9 cellular contexts compared by ENCODE assay signal in the genomic region with DNA sequence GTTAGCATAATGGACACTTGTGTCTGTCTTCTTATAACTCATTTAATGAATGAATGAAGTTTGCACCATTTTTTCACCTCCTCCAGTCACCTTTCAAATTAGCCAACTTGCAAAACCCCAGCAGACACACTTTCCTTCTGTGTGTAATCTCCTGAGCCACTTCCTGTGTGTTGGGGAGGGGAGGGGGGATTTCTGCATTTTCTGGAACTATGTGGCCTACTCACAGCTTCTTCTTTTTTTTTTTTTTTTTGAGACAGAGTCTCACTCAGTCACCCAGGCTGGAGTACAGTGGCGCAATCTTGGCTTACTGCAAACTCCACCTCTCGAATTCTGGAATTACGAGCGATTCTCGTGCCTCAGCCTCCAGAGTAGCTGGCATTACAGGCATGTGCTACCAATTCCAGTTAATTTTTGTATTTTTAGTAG. TPM values are rescaled to one million over a fixed set of nuclear protein-coding genes. Genes with fewer than 3 reads are reported as not detected.
DNase-seq lines count a peak whose midpoint lies in the region; ATAC-seq and TF ChIP-seq lines count a peak whose summit lies in the region.
"Had no signal": no experiment of that assay in that cellular context is flagged by ENCODE, and none has a peak within 500 bp of the region (broad histone marks: within the 10 kb centered on the region; RNA-seq: fewer than 3 reads in every experiment).

No MANE protein-coding gene starts in this region.

- peaks cover 91 to 95% of the 10 kb centered on the region in 2 experiments for H3K4me1 ChIP-seq in neutrophil (ENCODE audit: control insufficient read depth in 1 of 2, insufficient read depth in 1 of 2, low read depth in 1 of 2, low read length in 1 of 2)

- no peaks in the 10 kb centered on the region for H3K27me3 Mint-ChIP-seq in Calu3 (ENCODE audit: unreplicated experiment)
- H3K27me3 Mint-ChIP-seq: IgD-negative memory B cell had no signal

- H3K9me3 Mint-ChIP-seq in Calu3 (ENCODE audit: low read depth, unreplicated experiment) = no peaks in the 10 kb centered on the region
- H3K9me3 Mint-ChIP-seq: IgD-negative memory B cell had no signal

- H3K27ac Mint-ChIP-seq in Calu3 (ENCODE audit: unreplicated experiment) = no peak overlapping the region
- H3K27ac Mint-ChIP-seq: IgD-negative memory B cell had no signal

- in situ Hi-C loops in brain microvascular endothelial cell (cut with HindIII; ENCODE audit: low pct_ligation_motif_present, low sequenced_read_pairs) = no loop called here

- no peak for ATAC-seq in HG02798 (IDR thresholded peaks at IDR 0.05; ENCODE audit: poor library complexity, unreplicated experiment)
- ATAC-seq in HG02610 (IDR thresholded peaks at IDR 0.05; ENCODE audit: unreplicated experiment) = no peak

- H3K27ac ChIP-seq in brain microvascular endothelial cell = no peak overlapping the region
- H3K27ac ChIP-seq in neutrophil = peak overlapping the region; percentile 97

- H3K4me1 Mint-ChIP-seq in Calu3 (ENCODE audit: low read depth, unreplicated experiment) = peaks cover 79% of the 10 kb centered on the region

- no peak overlapping the region for H3K4me3 Mint-ChIP-seq in Calu3 (ENCODE audit: low read depth, unreplicated experiment)
- H3K4me3 Mint-ChIP-seq: IgD-negative memory B cell had no signal

- H3K27me3 ChIP-seq in brain microvascular endothelial cell (replicated peaks) (no peaks in the 10 kb centered on the region), neutrophil (no peaks in the 10 kb centered on the region)

- TF ChIP-seq CTCF in NB4 (IDR thresholded peaks at IDR 0.05; ENCODE audit: low read depth, low read length) (no peak), brain microvascular endothelial cell (IDR thresholded peaks at IDR 0.05; ENCODE audit: low read depth, low read length, missing control alignments) (no peak), neutrophil (IDR thresholded peaks at IDR 0.05) (no peak), Calu3 (IDR thresholded peaks at IDR 0.05; ENCODE audit: unreplicated experiment) (no peak)

- intact Hi-C loops in Calu3 (cut with micrococcal nuclease; ENCODE audit: unreplicated experiment) = loop anchor here (5.0 kb wide), 1 partner anchor 50 kb away; no protein-coding TSS in a partner anchor

- H3K9me3 ChIP-seq in neutrophil = no peaks in the 10 kb centered on the region

- H3K4me3 ChIP-seq in NB4 (ENCODE audit: low read depth, low read length) (no peak overlapping the region), brain microvascular endothelial cell (ENCODE audit: low read depth, low read length) (no peak overlapping the region), neutrophil (ENCODE audit: low read depth in 1 of 2, low read length in 1 of 2) (peak overlapping the region; percentile 76 to 88)

- H3K36me3 Mint-ChIP-seq in Calu3 (ENCODE audit: insufficient read depth, unreplicated experiment) = peaks cover 7% of the 10 kb centered on the region
- H3K36me3 Mint-ChIP-seq: IgD-negative memory B cell had no signal

- no TSS peak for BruUV-seq in Calu3 (replicated peaks; lab: Mats Ljungman, UMichigan)

- DNase-seq in ELR (ENCODE audit: low read depth) (peak; percentile 85), NB4 (ENCODE audit: low read depth) (peak; percentile 95), brain microvascular endothelial cell (peak; percentile 31), Calu3 (no peak), GM19238 (ENCODE audit: insufficient read length, low spot score) (no peak)

- CTCF ChIA-PET in Calu3 (lab: Charles Lee) = no interaction called here

- H3K36me3 ChIP-seq in brain microvascular endothelial cell (replicated peaks) (no peaks in the 10 kb centered on the region), neutrophil (peaks cover 16% of the 10 kb centered on the region)

- no peak for TF ChIP-seq POLR2A in NB4 (IDR thresholded peaks at IDR 0.05; ENCODE audit: extremely low read depth, insufficient read length)

RNA-seq across cellular contexts. Expression of a gene that starts 4.1 kb away (rescaled TPM):
- 167 and 235 TPM in 2 replicates for total RNA-seq in Calu3 (2022)

RNA-seq across cellular contexts. Expression of a gene that starts 26.0 kb away (rescaled TPM):
- total RNA-seq in Calu3 (2022) = not detected in 2 replicates

Comparison
In these comparisons a context has a peak if more than half of its experiments do, and no peak if none do; other contexts are left out.
1. DNase-seq: peak in ELR (single experiment), NB4 (single experiment) and brain microvascular endothelial cell (single experiment); none in Calu3 (single experiment) and GM19238 (single experiment).
2. H3K4me3 ChIP-seq: peak in neutrophil (2 of 2); none in NB4 (single experiment) and brain microvascular endothelial cell (single experiment).